Comparison of ENCODE assay signal across 1 cellular context in the genomic region with DNA sequence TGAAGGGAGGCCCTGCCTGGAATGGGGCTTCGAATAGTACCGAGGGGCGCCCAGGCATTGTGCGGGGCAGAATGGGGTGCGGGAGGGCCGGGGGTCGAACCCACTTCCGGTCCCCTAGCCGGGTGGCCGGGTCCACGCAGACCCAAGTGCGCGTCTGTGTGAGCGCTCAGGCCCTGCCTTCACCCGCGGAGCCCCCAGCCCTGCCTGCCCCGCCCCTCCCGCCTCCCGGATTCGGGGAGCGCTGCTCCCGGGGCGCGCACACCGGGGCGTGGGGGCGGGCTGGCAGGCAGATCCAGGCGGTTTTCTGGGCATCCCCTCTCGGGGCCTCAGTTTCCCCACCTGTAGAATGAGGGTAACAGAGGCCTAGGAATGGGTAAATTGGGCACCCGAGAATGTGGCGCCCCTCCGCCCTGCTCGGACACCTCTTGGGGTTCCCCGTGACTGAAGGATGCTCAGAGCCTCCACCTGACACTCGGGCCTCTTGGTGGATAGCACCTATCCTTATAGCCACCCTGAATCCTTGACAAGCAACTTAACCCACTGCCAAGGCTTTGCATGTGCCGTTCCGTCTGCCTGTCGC.
TF ChIP-seq lines count a peak whose summit lies in the region.

No MANE protein-coding gene starts in this region.

TF ChIP-seq in K562, 482 proteins besides CTCF, POLR2A, EP300 and RAD21 (continued from another document):
- TF ChIP-seq ZNF407 (IDR thresholded peaks at IDR 0.05; ENCODE audit: low read depth) (no peak), MBD1 (CRISPR knock-in tag; IDR thresholded peaks at IDR 0.05) (no peak), ZNF197 (CRISPR knock-in tag; IDR thresholded peaks at IDR 0.05; ENCODE audit: low read depth) (no peak), MAX (CRISPR knock-in tag; IDR thresholded peaks at IDR 0.05) (no peak), CCAR2 (IDR thresholded peaks at IDR 0.05; ENCODE audit: low read depth, low read length) (no peak), THRB (CRISPR knock-in tag; conservative IDR thresholded peaks at IDR 0.05) (no peak), ASH1L (IDR thresholded peaks at IDR 0.05; ENCODE audit: borderline replicate concordance, low read depth, partially characterized antibody) (no peak), RBM25 (IDR thresholded peaks at IDR 0.05; ENCODE audit: low read depth, low read length, severe bottlenecking) (no peak), CBX2 (IDR thresholded peaks at IDR 0.05; ENCODE audit: insufficient read depth, low read length, poor library complexity, severe bottlenecking) (no peak), CHCHD3 (CRISPR knock-in tag; IDR thresholded peaks at IDR 0.05) (no peak), PHTF2 (CRISPR knock-in tag; IDR thresholded peaks at IDR 0.05) (no peak), TEAD1 (CRISPR knock-in tag; IDR thresholded peaks at IDR 0.05) (0 out of 4 replicates have a peak, but pooled peaks of 1 of the 2 experiments have one; percentile 8), HMGN3 (IDR thresholded peaks at IDR 0.05; ENCODE audit: borderline replicate concordance, extremely low read depth, insufficient read length, low read depth, low read length) (peak; percentile 1), KLF13 (tag; IDR thresholded peaks at IDR 0.05; ENCODE audit: borderline replicate concordance, low read depth) (0 out of 2 replicates have a peak, but pooled peaks have one; percentile 40), MTA2 (IDR thresholded peaks at IDR 0.05; ENCODE audit: low read depth) (no peak), ZBTB7A (IDR thresholded peaks at IDR 0.05; ENCODE audit: borderline replicate concordance, control insufficient read depth, low read depth, low read length) (0 out of 2 replicates have a peak, but pooled peaks have one; percentile 36), SMC3 (conservative IDR thresholded peaks at IDR 0.05; ENCODE audit: insufficient read depth, low read depth, low read length) (no peak), MED1 (CRISPR knock-in tag; IDR thresholded peaks at IDR 0.05; ENCODE audit: borderline replicate concordance) (no peak), MNT (conservative IDR thresholded peaks at IDR 0.05) (peak in 1 of 2 experiments; percentile 27; a peak in 1 of 4 replicates), YY1 (IDR thresholded peaks at IDR 0.05; ENCODE audit: borderline replicate concordance in 1 of 3, control insufficient read depth in 1 of 3, extremely low read depth in 1 of 3, insufficient read depth in 3 of 3, insufficient read length in 1 of 3, insufficient replicate concordance in 2 of 3, low read depth in 1 of 3, low read length in 2 of 3) (peak in 1 of 3 experiments; percentile 7), BRCA1 (IDR thresholded peaks at IDR 0.05) (no peak), BRCA1 (CRISPR knock-in tag; IDR thresholded peaks at IDR 0.05) (0 out of 2 replicates have a peak, but pooled peaks have one; percentile 51)
- TF ChIP-seq, protein P1, sequence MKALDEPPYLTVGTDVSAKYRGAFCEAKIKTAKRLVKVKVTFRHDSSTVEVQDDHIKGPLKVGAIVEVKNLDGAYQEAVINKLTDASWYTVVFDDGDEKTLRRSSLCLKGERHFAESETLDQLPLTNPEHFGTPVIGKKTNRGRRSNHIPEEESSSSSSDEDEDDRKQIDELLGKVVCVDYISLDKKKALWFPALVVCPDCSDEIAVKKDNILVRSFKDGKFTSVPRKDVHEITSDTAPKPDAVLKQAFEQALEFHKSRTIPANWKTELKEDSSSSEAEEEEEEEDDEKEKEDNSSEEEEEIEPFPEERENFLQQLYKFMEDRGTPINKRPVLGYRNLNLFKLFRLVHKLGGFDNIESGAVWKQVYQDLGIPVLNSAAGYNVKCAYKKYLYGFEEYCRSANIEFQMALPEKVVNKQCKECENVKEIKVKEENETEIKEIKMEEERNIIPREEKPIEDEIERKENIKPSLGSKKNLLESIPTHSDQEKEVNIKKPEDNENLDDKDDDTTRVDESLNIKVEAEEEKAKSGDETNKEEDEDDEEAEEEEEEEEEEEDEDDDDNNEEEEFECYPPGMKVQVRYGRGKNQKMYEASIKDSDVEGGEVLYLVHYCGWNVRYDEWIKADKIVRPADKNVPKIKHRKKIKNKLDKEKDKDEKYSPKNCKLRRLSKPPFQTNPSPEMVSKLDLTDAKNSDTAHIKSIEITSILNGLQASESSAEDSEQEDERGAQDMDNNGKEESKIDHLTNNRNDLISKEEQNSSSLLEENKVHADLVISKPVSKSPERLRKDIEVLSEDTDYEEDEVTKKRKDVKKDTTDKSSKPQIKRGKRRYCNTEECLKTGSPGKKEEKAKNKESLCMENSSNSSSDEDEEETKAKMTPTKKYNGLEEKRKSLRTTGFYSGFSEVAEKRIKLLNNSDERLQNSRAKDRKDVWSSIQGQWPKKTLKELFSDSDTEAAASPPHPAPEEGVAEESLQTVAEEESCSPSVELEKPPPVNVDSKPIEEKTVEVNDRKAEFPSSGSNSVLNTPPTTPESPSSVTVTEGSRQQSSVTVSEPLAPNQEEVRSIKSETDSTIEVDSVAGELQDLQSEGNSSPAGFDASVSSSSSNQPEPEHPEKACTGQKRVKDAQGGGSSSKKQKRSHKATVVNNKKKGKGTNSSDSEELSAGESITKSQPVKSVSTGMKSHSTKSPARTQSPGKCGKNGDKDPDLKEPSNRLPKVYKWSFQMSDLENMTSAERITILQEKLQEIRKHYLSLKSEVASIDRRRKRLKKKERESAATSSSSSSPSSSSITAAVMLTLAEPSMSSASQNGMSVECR (CRISPR knock-in tag; IDR thresholded peaks at IDR 0.05), result 0 out of 2 replicates have a peak, but pooled peaks have one; percentile 12
- TF ChIP-seq, protein P2, sequence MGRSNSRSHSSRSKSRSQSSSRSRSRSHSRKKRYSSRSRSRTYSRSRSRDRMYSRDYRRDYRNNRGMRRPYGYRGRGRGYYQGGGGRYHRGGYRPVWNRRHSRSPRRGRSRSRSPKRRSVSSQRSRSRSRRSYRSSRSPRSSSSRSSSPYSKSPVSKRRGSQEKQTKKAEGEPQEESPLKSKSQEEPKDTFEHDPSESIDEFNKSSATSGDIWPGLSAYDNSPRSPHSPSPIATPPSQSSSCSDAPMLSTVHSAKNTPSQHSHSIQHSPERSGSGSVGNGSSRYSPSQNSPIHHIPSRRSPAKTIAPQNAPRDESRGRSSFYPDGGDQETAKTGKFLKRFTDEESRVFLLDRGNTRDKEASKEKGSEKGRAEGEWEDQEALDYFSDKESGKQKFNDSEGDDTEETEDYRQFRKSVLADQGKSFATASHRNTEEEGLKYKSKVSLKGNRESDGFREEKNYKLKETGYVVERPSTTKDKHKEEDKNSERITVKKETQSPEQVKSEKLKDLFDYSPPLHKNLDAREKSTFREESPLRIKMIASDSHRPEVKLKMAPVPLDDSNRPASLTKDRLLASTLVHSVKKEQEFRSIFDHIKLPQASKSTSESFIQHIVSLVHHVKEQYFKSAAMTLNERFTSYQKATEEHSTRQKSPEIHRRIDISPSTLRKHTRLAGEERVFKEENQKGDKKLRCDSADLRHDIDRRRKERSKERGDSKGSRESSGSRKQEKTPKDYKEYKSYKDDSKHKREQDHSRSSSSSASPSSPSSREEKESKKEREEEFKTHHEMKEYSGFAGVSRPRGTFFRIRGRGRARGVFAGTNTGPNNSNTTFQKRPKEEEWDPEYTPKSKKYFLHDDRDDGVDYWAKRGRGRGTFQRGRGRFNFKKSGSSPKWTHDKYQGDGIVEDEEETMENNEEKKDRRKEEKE (IDR thresholded peaks at IDR 0.05; ENCODE audit: borderline replicate concordance in 1 of 2, control insufficient read depth in 1 of 2, low read depth in 2 of 2, low read length in 1 of 2), result no peak
TF ChIP-seq in K562: peak in this region for 22.
